ENCODE assay signal across 13 cellular contexts in the genomic region with DNA sequence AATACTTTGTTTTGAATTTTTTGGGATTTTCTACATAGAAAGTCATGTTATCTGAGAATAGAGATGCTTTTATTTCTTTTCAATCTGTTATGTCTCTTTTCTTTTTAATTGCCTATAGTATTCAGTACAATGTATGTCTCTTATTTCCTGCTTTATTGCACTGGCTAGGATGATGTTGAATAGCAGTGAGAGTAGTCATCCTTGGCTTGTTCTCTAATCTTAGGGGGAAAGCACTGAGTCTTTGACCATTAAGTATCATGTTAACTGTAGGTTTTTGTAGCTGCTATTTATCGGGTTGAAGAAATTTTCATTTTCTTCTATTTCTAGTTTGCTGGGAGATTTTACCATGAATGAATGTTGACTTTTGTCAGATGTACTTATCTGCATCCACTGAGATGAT. TPM values are rescaled to one million over a fixed set of nuclear protein-coding genes. Genes with fewer than 3 reads are reported as not detected.
DNase-seq lines count a peak whose midpoint lies in the region; FAIRE-seq and TF ChIP-seq lines count a peak whose summit lies in the region.
"Had no signal": no experiment of that assay in that cellular context is flagged by ENCODE, and none has a peak within 500 bp of the region (broad histone marks: within the 10 kb centered on the region; RNA-seq: fewer than 3 reads in every experiment).

No MANE protein-coding gene starts in this region.

- TF ChIP-seq CTCF in D721Med (IDR thresholded peaks at IDR 0.05; ENCODE audit: insufficient read depth, missing control alignments): no peak
- TF ChIP-seq CTCF in astrocyte of the spinal cord (IDR thresholded peaks at IDR 0.05; ENCODE audit: low read depth, low read length): no peak
- no peak for TF ChIP-seq CTCF in osteoblast (IDR thresholded peaks at IDR 0.05; ENCODE audit: extremely low read depth, low read depth, low read length)

- no peaks in the 10 kb centered on the region for H3K79me2 ChIP-seq in osteoblast (ENCODE audit: insufficient read depth, low read length)

- no peaks in the 10 kb centered on the region for H3K9me3 ChIP-seq in osteoblast (ENCODE audit: low read depth, low read length)
- H3K9me3 ChIP-seq: BLaER1 treated with 17β-estradiol and CSF1 and Interleukin-3, amounts not matched to agents 10 nM and 100 nM had no signal

- H3K4me3 ChIP-seq in astrocyte of the spinal cord (ENCODE audit: low read depth, low read length) (no peak overlapping the region), osteoblast (ENCODE audit: insufficient read depth, low read length) (no peak overlapping the region)
- H3K4me3 ChIP-seq: BLaER1 treated with 17β-estradiol and CSF1 and Interleukin-3, amounts not matched to agents 10 nM and 100 nM had no signal

- no peak overlapping the region for H3K27ac ChIP-seq in osteoblast (ENCODE audit: low read depth, low read length)
- H3K27ac ChIP-seq: BLaER1 treated with 17β-estradiol and CSF1 and Interleukin-3, amounts not matched to agents 10 nM and 100 nM had no signal

- H3K4me1 ChIP-seq in osteoblast (ENCODE audit: insufficient read depth, low read length): peaks cover 8% of the 10 kb centered on the region
- H3K4me1 ChIP-seq: BLaER1 treated with 17β-estradiol and CSF1 and Interleukin-3, amounts not matched to agents 10 nM and 100 nM had no signal

- no peak overlapping the region for H3K4me2 ChIP-seq in osteoblast (ENCODE audit: insufficient read depth, low read length)
- H3K4me2 ChIP-seq: BLaER1 treated with 17β-estradiol and CSF1 and Interleukin-3, amounts not matched to agents 10 nM and 100 nM had no signal

- no peaks in the 10 kb centered on the region for H3K36me3 ChIP-seq in osteoblast (ENCODE audit: insufficient read depth, low read length)
- H3K36me3 ChIP-seq: BLaER1 treated with 17β-estradiol and CSF1 and Interleukin-3, amounts not matched to agents 10 nM and 100 nM had no signal

- in situ Hi-C loops in astrocyte of the spinal cord (cut with HindIII; ENCODE audit: low sequenced_read_pairs): no loop called here

- DNase-seq in D721Med (ENCODE audit: insufficient read length, low spot score) (no peak), NCI-H226 (peak; percentile 20), astrocyte of the spinal cord (ENCODE audit: low read depth, low spot score) (peak; percentile 31), osteoblast (ENCODE audit: insufficient read length, low spot score, missing footprints) (peak; percentile 54), mucosa of gallbladder (ENCODE audit: low spot score) (no peak), germinal center (ENCODE audit: low spot score) (no peak), activated gamma-delta T cell treated with Interleukin-2 at 50 U/mL for 16 hours (no peak)
- DNase-seq: 8988T; ACHN; CD4-positive, CD25-positive, alpha-beta regulatory T cell; DMS 273 treated with DMSO at 0.1 percent for 48 hours had no signal

- H3K27me3 ChIP-seq in osteoblast (ENCODE audit: insufficient read depth, low read length): peaks cover 9% of the 10 kb centered on the region
- H3K27me3 ChIP-seq: BLaER1 treated with 17β-estradiol and CSF1 and Interleukin-3, amounts not matched to agents 10 nM and 100 nM had no signal

- H2AFZ ChIP-seq in osteoblast (ENCODE audit: low read length): no peak overlapping the region

- FAIRE-seq in D721Med (lab: Jason Lieb, UNC): peak; percentile 90
- FAIRE-seq: H54 had no signal

- no peaks in the 10 kb centered on the region for H4K20me1 ChIP-seq in osteoblast (ENCODE audit: insufficient read depth, low read length)
- H4K20me1 ChIP-seq: BLaER1 treated with 17β-estradiol and CSF1 and Interleukin-3, amounts not matched to agents 10 nM and 100 nM had no signal

RNA-seq across cellular contexts. Expression of a gene that starts 10.0 kb away (rescaled TPM):
- total RNA-seq in osteoblast (0.88 and 1.4 TPM in 2 replicates), mucosa of gallbladder (18.3 TPM)

Comparison
In these comparisons a context has a peak if more than half of its experiments do, and no peak if none do; other contexts are left out.
1. DNase-seq: peak in NCI-H226 (single experiment), astrocyte of the spinal cord (single experiment) and osteoblast (single experiment); none in D721Med (single experiment), mucosa of gallbladder (single experiment), germinal center (single experiment) and activated gamma-delta T cell treated with Interleukin-2 at 50 U/mL for 16 hours (single experiment).